ENCODE assay signal across 2 cellular contexts in genomic region chr7:12526693-12527092, GRCh38. TPM values are rescaled to one million over a fixed set of nuclear protein-coding genes. Genes with fewer than 3 reads are reported as not detected.
"Had no signal": no experiment of that assay in that cellular context is flagged by ENCODE, and none has a peak within 500 bp of the region (broad histone marks: within the 10 kb centered on the region; RNA-seq: fewer than 3 reads in every experiment).

No MANE protein-coding gene starts in this region.

RNA-seq across cellular contexts. Expression of gene SCIN, which starts 43.8 kb away (rescaled TPM):
- total RNA-seq: activated T-helper 2 cell treated with anti-CD3 and anti-CD28 coated beads, Interferon-gamma antibody, Interleukin-2, Interleukin-4, amounts not matched to agents 10 μg/mL and 5 μg/mL and 100 μg/mL, durations not matched to agents 14 hours and 24 hours and 36 hours; ascending aorta had no signal
